In genomic region chr9:133023117-133023890, GRCh38 we compare ENCODE assay signal across 10 cellular contexts. TPM values are rescaled to one million over a fixed set of nuclear protein-coding genes. Genes with fewer than 3 reads are reported as not detected.
DNase-seq lines count a peak whose midpoint lies in the region; ATAC-seq and TF ChIP-seq lines count a peak whose summit lies in the region.
"Had no signal": no experiment of that assay in that cellular context is flagged by ENCODE, and none has a peak within 500 bp of the region (broad histone marks: within the 10 kb centered on the region; RNA-seq: fewer than 3 reads in every experiment).

No MANE protein-coding gene starts in this region.

- DNase-seq in CD4-positive, CD25-positive, alpha-beta regulatory T cell, result peak; percentile 9 to 78 (median 16)
- peak; percentile 60 for DNase-seq in Jurkat, Clone E6-1 (ENCODE audit: low read depth, low spot score)
- peak; percentile 20 for DNase-seq in activated CD4-positive, alpha-beta T cell treated with anti-CD3 and anti-CD28 coated beads for 1 hour
- DNase-seq in lower lobe of right lung (peak; percentile 67), SKM-1 (lab: John Stamatoyannopoulos, UW; ENCODE audit: unreplicated experiment) (no peak), NCI-H345 (lab: John Stamatoyannopoulos, UW) (no peak), glomerular visceral epithelial cell (ENCODE audit: extremely low spot score) (no peak)

- H3K4me1 Mint-ChIP-seq in CD4-positive, CD25-positive, alpha-beta regulatory T cell, result peaks cover 5 to 21% (median 10%) of the 10 kb centered on the region in 4 donors

- TF ChIP-seq CTCF in lower lobe of right lung (IDR thresholded peaks at IDR 0.05), result no peak

- H3K9me3 Mint-ChIP-seq in CD4-positive, CD25-positive, alpha-beta regulatory T cell, result peaks cover 0 to 2% (median 0%) of the 10 kb centered on the region in 7 donors

- H3K9me3 ChIP-seq in CD4-positive, CD25-positive, alpha-beta regulatory T cell (ENCODE audit: control insufficient read depth in 2 of 2, low read length in 2 of 2), result no peaks in the 10 kb centered on the region
- no peaks in the 10 kb centered on the region for H3K9me3 ChIP-seq in lower lobe of right lung
- H3K9me3 ChIP-seq: body of pancreas had no signal

- peaks cover 16% of the 10 kb centered on the region for H3K4me1 ChIP-seq in CD4-positive, CD25-positive, alpha-beta regulatory T cell (ENCODE audit: control insufficient read depth, insufficient read depth, low read length, poor library complexity, severe bottlenecking)
- H3K4me1 ChIP-seq in lower lobe of right lung, result peaks cover 10% of the 10 kb centered on the region

- intact Hi-C loops in lower lobe of right lung (cut with DNase I), result no loop called here

- H3K4me3 ChIP-seq in CD4-positive, CD25-positive, alpha-beta regulatory T cell (ENCODE audit: low read depth, low read length), result no peak overlapping the region
- no peak overlapping the region for H3K4me3 ChIP-seq in Jurkat, Clone E6-1 (ENCODE audit: low read length)
- H3K4me3 ChIP-seq in lower lobe of right lung, result no peak overlapping the region
- H3K4me3 ChIP-seq: body of pancreas had no signal

- peak overlapping the region in 1 of 4 donors; percentile 43 for H3K4me3 Mint-ChIP-seq in CD4-positive, CD25-positive, alpha-beta regulatory T cell

- no peak overlapping the region for H3K27ac Mint-ChIP-seq in CD4-positive, CD25-positive, alpha-beta regulatory T cell

- H3K27me3 Mint-ChIP-seq in CD4-positive, CD25-positive, alpha-beta regulatory T cell, result no peaks in the 10 kb centered on the region

- H3K36me3 ChIP-seq in CD4-positive, CD25-positive, alpha-beta regulatory T cell (ENCODE audit: control insufficient read depth, insufficient read depth, low read length), result no peaks in the 10 kb centered on the region
- no peaks in the 10 kb centered on the region for H3K36me3 ChIP-seq in lower lobe of right lung

- no peaks in the 10 kb centered on the region for H3K36me3 Mint-ChIP-seq in CD4-positive, CD25-positive, alpha-beta regulatory T cell

- H3K27ac ChIP-seq in CD4-positive, CD25-positive, alpha-beta regulatory T cell (ENCODE audit: insufficient read depth, low read length, poor library complexity, severe bottlenecking), result no peak overlapping the region
- H3K27ac ChIP-seq in lower lobe of right lung, result no peak overlapping the region
- H3K27ac ChIP-seq: body of pancreas had no signal

- no peak for ATAC-seq in CD4-positive, CD25-positive, alpha-beta regulatory T cell (ENCODE audit: low read depth in 2 of 2)
- ATAC-seq in lower lobe of right lung, result peak; percentile 25 to 50
- no peak for ATAC-seq in GM18511 (IDR thresholded peaks at IDR 0.05; ENCODE audit: unreplicated experiment)

- no peaks in the 10 kb centered on the region for H3K27me3 ChIP-seq in CD4-positive, CD25-positive, alpha-beta regulatory T cell (ENCODE audit: control insufficient read depth, insufficient read depth, low read length)
- H3K27me3 ChIP-seq in lower lobe of right lung (ENCODE audit: low read depth), result no peaks in the 10 kb centered on the region
- H3K27me3 ChIP-seq: body of pancreas had no signal

RNA-seq across cellular contexts. Expression of gene GTF3C5, which starts 7.5 kb away (rescaled TPM):
- 50.5 TPM for total RNA-seq in CD4-positive, CD25-positive, alpha-beta regulatory T cell
- polyA plus RNA-seq in CD4-positive, CD25-positive, alpha-beta regulatory T cell, result 10 to 100 TPM; 35.8 to 40.3 (median 39.4) TPM
- polyA plus RNA-seq in Jurkat, Clone E6-1 (2012; ENCODE audit: insufficient read depth, insufficient read length), result 79.8 TPM
- 44.8 TPM for total RNA-seq in lower lobe of right lung

RNA-seq across cellular contexts. Expression of gene CEL, which starts 38.5 kb away (rescaled TPM):
- total RNA-seq in CD4-positive, CD25-positive, alpha-beta regulatory T cell, result 0.37 TPM
- polyA plus RNA-seq in CD4-positive, CD25-positive, alpha-beta regulatory T cell, result not detected
- 1.9 TPM for polyA plus RNA-seq in Jurkat, Clone E6-1 (2012; ENCODE audit: insufficient read depth, insufficient read length)
- 1.4 TPM for total RNA-seq in lower lobe of right lung

RNA-seq across cellular contexts. Expression of gene GFI1B, which starts 44.8 kb away (rescaled TPM):
- total RNA-seq in CD4-positive, CD25-positive, alpha-beta regulatory T cell, result 3.3 TPM
- under 1 TPM in 1 of 4 donors, not detected in 3; 0.05 TPM for polyA plus RNA-seq in CD4-positive, CD25-positive, alpha-beta regulatory T cell
- not detected for polyA plus RNA-seq in Jurkat, Clone E6-1 (2012; ENCODE audit: insufficient read depth, insufficient read length)
- total RNA-seq in lower lobe of right lung, result 1.1 TPM
- total RNA-seq: body of pancreas; T-helper 2 cell treated with Interferon-gamma antibody and Interleukin-4, amounts not matched to agents 100 ng/mL and 5 ng/mL, for 36 hours had no signal

Comparison
In these comparisons a context has a peak if more than half of its experiments do, and no peak if none do; other contexts are left out.
1. ATAC-seq: peak in lower lobe of right lung (2 of 2); none in CD4-positive, CD25-positive, alpha-beta regulatory T cell (0 of 2) and GM18511 (single experiment).
2. DNase-seq: peak in CD4-positive, CD25-positive, alpha-beta regulatory T cell (3 of 3), Jurkat, Clone E6-1 (single experiment), activated CD4-positive, alpha-beta T cell treated with anti-CD3 and anti-CD28 coated beads for 1 hour (single experiment) and lower lobe of right lung (single experiment); none in SKM-1 (single experiment), NCI-H345 (single experiment) and glomerular visceral epithelial cell (single experiment).